In the genomic region with DNA sequence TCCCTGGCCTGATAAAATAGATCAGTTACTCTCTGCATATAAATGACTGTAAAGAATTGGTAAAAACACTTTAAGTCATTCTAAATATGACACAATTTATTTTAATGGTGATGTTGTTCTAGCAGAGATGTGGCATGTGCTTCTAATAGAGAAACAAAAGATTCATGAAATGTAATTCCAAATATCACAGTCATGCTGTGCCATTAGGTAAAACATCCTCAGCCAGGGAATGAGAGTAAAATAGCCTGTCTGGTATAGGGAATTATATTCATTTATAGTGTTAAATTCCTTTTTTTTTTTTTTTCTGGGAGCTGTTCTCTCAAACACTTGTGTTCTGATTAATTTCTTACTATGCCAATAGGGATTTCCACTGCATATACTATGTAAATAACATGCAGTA, we compare ENCODE assay signal across 7 cellular contexts.
"Had no signal": no experiment of that assay in that cellular context is flagged by ENCODE, and none has a peak within 500 bp of the region (broad histone marks: within the 10 kb centered on the region; RNA-seq: fewer than 3 reads in every experiment).

No MANE protein-coding gene starts in this region.

- H3K27ac ChIP-seq: HL-60 had no signal

- DNase-seq: IMR-90, KBM-7, KG1 had no signal

- H3K4me3 ChIP-seq: K562 had no signal

- FAIRE-seq: HepG2, HTR-8/SVneo, K562 had no signal
